30 cellular contexts compared by ENCODE assay signal in the genomic region with DNA sequence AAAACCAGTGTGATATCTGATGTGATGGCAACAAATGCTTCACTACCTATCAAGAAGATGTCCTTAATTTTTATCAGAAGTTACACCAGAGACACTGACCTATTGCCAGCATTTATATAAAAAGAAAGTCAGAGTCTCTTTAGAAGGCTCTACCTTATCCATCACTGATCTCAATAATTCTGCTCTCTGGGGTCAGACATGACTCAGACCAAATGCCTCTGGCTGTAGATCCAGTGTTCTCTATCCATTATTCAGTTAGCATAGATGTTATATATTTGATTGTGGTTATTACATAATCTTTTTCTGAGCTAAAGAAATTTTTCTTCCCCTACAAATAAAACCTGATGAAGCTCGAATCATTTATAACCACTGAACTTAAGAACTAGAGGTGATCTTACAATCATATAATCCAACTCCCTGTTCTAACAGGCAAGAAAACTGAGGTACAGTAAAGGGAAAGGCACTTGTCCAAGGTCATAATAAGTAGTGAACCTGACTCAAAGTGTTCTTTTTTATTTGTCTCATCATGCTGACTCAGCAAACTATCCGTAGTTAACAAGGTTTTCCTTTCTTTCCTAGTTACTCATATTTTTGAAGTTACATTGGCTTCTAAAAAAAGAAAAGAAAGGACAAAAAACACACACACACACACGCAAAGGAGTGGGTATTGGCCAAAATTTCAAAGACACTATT. TPM values are rescaled to one million over a fixed set of nuclear protein-coding genes. Genes with fewer than 3 reads are reported as not detected.
DNase-seq lines count a peak whose midpoint lies in the region; ATAC-seq and TF ChIP-seq lines count a peak whose summit lies in the region.
"Had no signal": no experiment of that assay in that cellular context is flagged by ENCODE, and none has a peak within 500 bp of the region (broad histone marks: within the 10 kb centered on the region; RNA-seq: fewer than 3 reads in every experiment).

No MANE protein-coding gene starts in this region.

- H3K4me3 ChIP-seq in SK-N-SH (ENCODE audit: low read depth in 2 of 2, low read length in 1 of 2) (no peak overlapping the region), esophagus muscularis mucosa (no peak overlapping the region), skeletal muscle cell (ENCODE audit: low read depth, low read length) (no peak overlapping the region), coronary artery (no peak overlapping the region)
- H3K4me3 ChIP-seq: GM12878, MG63, SK-N-MC, spleen, thyroid gland had no signal

- no peaks in the 10 kb centered on the region for H3F3A ChIP-seq in SK-N-SH (replicated peaks; ENCODE audit: insufficient read depth)

- H3K27ac ChIP-seq in SK-N-SH (ENCODE audit: low read depth in 2 of 2, low read length in 1 of 2), result peak overlapping the region in 1 of 2 experiments; percentile 6; a peak in 1 of 4 replicates
- H3K27ac ChIP-seq in esophagus muscularis mucosa (replicated peaks in 1 of 4), result peak overlapping the region; percentile 79 to 87 (median 86)
- no peak overlapping the region for H3K27ac ChIP-seq in coronary artery
- H3K27ac ChIP-seq: brain microvascular endothelial cell, SK-N-MC, spleen, thyroid gland had no signal

- ATAC-seq in HG02981 (IDR thresholded peaks at IDR 0.05; ENCODE audit: unreplicated experiment), result no peak
- ATAC-seq: GM12878; stimulated activated naive CD8-positive, alpha-beta T cell treated with anti-CD3 and anti-CD28 coated beads, Interleukin-15, Interleukin-2, amounts not matched to agents 100 U/mL and 50 U/mL, for 24 hours had no signal

- H3K79me2 ChIP-seq in SK-N-SH (ENCODE audit: insufficient read depth), result no peaks in the 10 kb centered on the region

- POLR2A ChIA-PET in SK-N-SH (lab: Yijun Ruan, JAX), result no interaction called here

- DNase-seq in H4 (ENCODE audit: low spot score) (peak; percentile 9), SK-N-SH (peak; percentile 6), esophagus muscularis mucosa (ENCODE audit: extremely low spot score) (no peak), skeletal muscle cell (ENCODE audit: low read depth) (peak; percentile 14), coronary artery (ENCODE audit: low spot score) (no peak), T-helper 1 cell (no peak)
- no peak for DNase-seq in central memory CD4-positive, alpha-beta T cell
- DNase-seq: activated CD4-positive, alpha-beta T cell treated with anti-CD3 and anti-CD28 coated beads, Interleukin-2, amount 50 U/mL, for 4 hours; activated CD8-positive, alpha-beta memory T cell treated with anti-CD3 and anti-CD28 coated beads, Interleukin-2, amount 50 U/mL, for 4 hours; activated naive CD8-positive, alpha-beta T cell treated with anti-CD3 and anti-CD28 coated beads for 36 hours; brain microvascular endothelial cell; CD4-positive, alpha-beta T cell; cortex of kidney; DMS79; endodermal cell; left ventricle myocardium superior; MG63; midbrain; NCI-H1436 treated with DMSO at 0.1 percent for 48 hours; NCI-H510A treated with DMSO at 0.1 percent for 48 hours; posterior cingulate gyrus; spleen; stimulated activated CD4-positive, alpha-beta T cell treated with anti-CD3 and anti-CD28 coated beads, Interleukin-4, amount 100 ng/mL, for 24 hours; stimulated activated naive CD8-positive, alpha-beta T cell treated with anti-CD3 and anti-CD28 coated beads, Interleukin-15, Interleukin-2, amounts not matched to agents 100 U/mL and 50 U/mL, for 24 hours; thyroid gland had no signal

- H3K4me2 ChIP-seq in SK-N-SH, result no peak overlapping the region

- 29% methylated on average over 3 of the region's 3 CpGs for WGBS in SK-N-SH (ENCODE audit: low lambda C conversion rate)
- 58% methylated on average over 3 of the region's 3 CpGs for WGBS in esophagus muscularis mucosa

- no peaks in the 10 kb centered on the region for H4K20me1 ChIP-seq in SK-N-SH (ENCODE audit: insufficient read depth)

- H3K27me3 ChIP-seq in SK-N-SH (ENCODE audit: insufficient read depth) (no peaks in the 10 kb centered on the region), esophagus muscularis mucosa (no peaks in the 10 kb centered on the region)
- H3K27me3 ChIP-seq: brain microvascular endothelial cell, MG63, spleen, thyroid gland had no signal

- H3K9me3 ChIP-seq in SK-N-SH (no peaks in the 10 kb centered on the region), esophagus muscularis mucosa (no peaks in the 10 kb centered on the region)
- H3K9me3 ChIP-seq: MG63, spleen, thyroid gland had no signal

- H3K9ac ChIP-seq in SK-N-SH, result no peak overlapping the region

- TF ChIP-seq CTCF in SK-N-SH (IDR thresholded peaks at IDR 0.05), result no peak
- no peak for TF ChIP-seq CTCF in esophagus muscularis mucosa (IDR thresholded peaks at IDR 0.05)
- no peak for TF ChIP-seq CTCF in coronary artery (IDR thresholded peaks at IDR 0.05)

- H3K9me2 ChIP-seq in SK-N-SH, result no peaks in the 10 kb centered on the region

- TF ChIP-seq POLR2A in esophagus muscularis mucosa (IDR thresholded peaks at IDR 0.05; ENCODE audit: low read depth), result no peak

- no peak overlapping the region for H2AFZ ChIP-seq in SK-N-SH (ENCODE audit: low read depth)

- intact Hi-C loops in esophagus muscularis mucosa (cut with DNase I), result no loop called here

- TF ChIP-seq EP300 in SK-N-SH (IDR thresholded peaks at IDR 0.05; ENCODE audit: borderline replicate concordance in 1 of 2, low read depth in 1 of 2, low read length in 1 of 2) (peak in 1 of 2 experiments; percentile 37; a peak in 1 of 4 replicates), esophagus muscularis mucosa (IDR thresholded peaks at IDR 0.05) (no peak)

- H3K36me3 ChIP-seq in SK-N-SH (replicated peaks in 1 of 2; ENCODE audit: control insufficient read depth in 1 of 2, insufficient read depth in 2 of 2, low read length in 1 of 2), result no peaks in the 10 kb centered on the region
- H3K36me3 ChIP-seq in esophagus muscularis mucosa, result no peaks in the 10 kb centered on the region
- H3K36me3 ChIP-seq: brain microvascular endothelial cell, MG63, spleen, thyroid gland had no signal

- CTCF ChIA-PET in SK-N-SH (lab: Yijun Ruan, JAX), result interaction anchor here (3.3 kb wide), 1 partner anchor 17 kb away, joined by 13 read pairs; no protein-coding TSS in a partner anchor

- TF ChIP-seq RAD21 in SK-N-SH (IDR thresholded peaks at IDR 0.05; ENCODE audit: low read length), result no peak

- H3K4me1 ChIP-seq in SK-N-SH (ENCODE audit: control insufficient read depth in 1 of 2, insufficient read depth in 2 of 2, low read depth in 1 of 2, low read length in 1 of 2), result peaks cover 0 to 7% of the 10 kb centered on the region in 2 experiments; a peak in 1 of 4 replicates
- peaks cover 4 to 31% (median 27%) of the 10 kb centered on the region in 4 donors for H3K4me1 ChIP-seq in esophagus muscularis mucosa
- H3K4me1 ChIP-seq: spleen, thyroid gland had no signal

TF ChIP-seq in SK-N-SH, 30 proteins besides CTCF, POLR2A, EP300 and RAD21 (continues in another document):
- TF ChIP-seq FOSL2 (IDR thresholded peaks at IDR 0.05; ENCODE audit: borderline replicate concordance, low read depth) (peak; percentile 41; the same call in 1 of the 2 replicates), JUND (IDR thresholded peaks at IDR 0.05) (peak; percentile 36), TEAD4 (IDR thresholded peaks at IDR 0.05; ENCODE audit: borderline replicate concordance, insufficient read depth) (no peak), GABPA (IDR thresholded peaks at IDR 0.05; ENCODE audit: low read depth) (no peak), CHD2 (IDR thresholded peaks at IDR 0.05; ENCODE audit: low read length, partially characterized antibody) (no peak), RCOR1 (IDR thresholded peaks at IDR 0.05; ENCODE audit: low read length) (0 out of 2 replicates have a peak, but pooled peaks have one; percentile 8), FOXM1 (IDR thresholded peaks at IDR 0.05; ENCODE audit: low read depth) (no peak), NFIC (IDR thresholded peaks at IDR 0.05; ENCODE audit: borderline replicate concordance) (no peak), TCF12 (IDR thresholded peaks at IDR 0.05) (peak; percentile 26; the same call in 1 of the 2 replicates), GATA2 (CRISPR knock-in tag; IDR thresholded peaks at IDR 0.05) (peak; percentile 21; the same call in 1 of the 2 replicates)
- TF ChIP-seq, protein P1, sequence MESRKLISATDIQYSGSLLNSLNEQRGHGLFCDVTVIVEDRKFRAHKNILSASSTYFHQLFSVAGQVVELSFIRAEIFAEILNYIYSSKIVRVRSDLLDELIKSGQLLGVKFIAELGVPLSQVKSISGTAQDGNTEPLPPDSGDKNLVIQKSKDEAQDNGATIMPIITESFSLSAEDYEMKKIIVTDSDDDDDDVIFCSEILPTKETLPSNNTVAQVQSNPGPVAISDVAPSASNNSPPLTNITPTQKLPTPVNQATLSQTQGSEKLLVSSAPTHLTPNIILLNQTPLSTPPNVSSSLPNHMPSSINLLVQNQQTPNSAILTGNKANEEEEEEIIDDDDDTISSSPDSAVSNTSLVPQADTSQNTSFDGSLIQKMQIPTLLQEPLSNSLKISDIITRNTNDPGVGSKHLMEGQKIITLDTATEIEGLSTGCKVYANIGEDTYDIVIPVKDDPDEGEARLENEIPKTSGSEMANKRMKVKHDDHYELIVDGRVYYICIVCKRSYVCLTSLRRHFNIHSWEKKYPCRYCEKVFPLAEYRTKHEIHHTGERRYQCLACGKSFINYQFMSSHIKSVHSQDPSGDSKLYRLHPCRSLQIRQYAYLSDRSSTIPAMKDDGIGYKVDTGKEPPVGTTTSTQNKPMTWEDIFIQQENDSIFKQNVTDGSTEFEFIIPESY (IDR thresholded peaks at IDR 0.05; ENCODE audit: borderline replicate concordance, low read depth), result no peak
- TF ChIP-seq, protein P2, sequence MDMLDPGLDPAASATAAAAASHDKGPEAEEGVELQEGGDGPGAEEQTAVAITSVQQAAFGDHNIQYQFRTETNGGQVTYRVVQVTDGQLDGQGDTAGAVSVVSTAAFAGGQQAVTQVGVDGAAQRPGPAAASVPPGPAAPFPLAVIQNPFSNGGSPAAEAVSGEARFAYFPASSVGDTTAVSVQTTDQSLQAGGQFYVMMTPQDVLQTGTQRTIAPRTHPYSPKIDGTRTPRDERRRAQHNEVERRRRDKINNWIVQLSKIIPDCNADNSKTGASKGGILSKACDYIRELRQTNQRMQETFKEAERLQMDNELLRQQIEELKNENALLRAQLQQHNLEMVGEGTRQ (IDR thresholded peaks at IDR 0.05; ENCODE audit: borderline replicate concordance, low read depth, low read length), result no peak

RNA-seq across cellular contexts. Expression of a gene that starts 43.5 kb away (rescaled TPM):
- total RNA-seq in H4 (2014; rRNA removed; shearing (Covaris generic)), result 0.72 and 0.76 TPM in 2 replicates
- polyA plus RNA-seq in SK-N-SH (2012; rRNA removed), result 0.26 and 0.57 TPM in 2 replicates
- 0.81 and 1.3 TPM in 2 replicates for polyA plus RNA-seq in SK-N-SH (2012; cell fraction: cytosol; rRNA removed)
- polyA plus RNA-seq in SK-N-SH (2012; cell fraction: nucleus; rRNA removed), result 0.35 and 0.67 TPM in 2 replicates
- 1 to 10 TPM; 3.4 to 7.8 (median 5.7) TPM for total RNA-seq in esophagus muscularis mucosa
- total RNA-seq: activated naive CD8-positive, alpha-beta T cell treated with anti-CD3 and anti-CD28 coated beads for 36 hours; activated T-helper 2 cell treated with anti-CD3 and anti-CD28 coated beads, Interferon-gamma antibody, Interleukin-2, Interleukin-4, amounts not matched to agents 10 μg/mL and 5 μg/mL and 100 μg/mL, durations not matched to agents 14 hours and 24 hours and 36 hours; CD4-positive, alpha-beta T cell; GM12878; RPMI7951 had no signal

Comparison
In these comparisons a context has a peak if more than half of its experiments do, and no peak if none do; other contexts are left out.
1. DNase-seq: peak in H4 (single experiment), SK-N-SH (single experiment) and skeletal muscle cell (single experiment); none in esophagus muscularis mucosa (single experiment), coronary artery (single experiment), central memory CD4-positive, alpha-beta T cell (single experiment) and T-helper 1 cell (0 of 5).
2. H3K27ac ChIP-seq: peak in esophagus muscularis mucosa (4 of 4); none in coronary artery (0 of 2).